In the genomic region with DNA sequence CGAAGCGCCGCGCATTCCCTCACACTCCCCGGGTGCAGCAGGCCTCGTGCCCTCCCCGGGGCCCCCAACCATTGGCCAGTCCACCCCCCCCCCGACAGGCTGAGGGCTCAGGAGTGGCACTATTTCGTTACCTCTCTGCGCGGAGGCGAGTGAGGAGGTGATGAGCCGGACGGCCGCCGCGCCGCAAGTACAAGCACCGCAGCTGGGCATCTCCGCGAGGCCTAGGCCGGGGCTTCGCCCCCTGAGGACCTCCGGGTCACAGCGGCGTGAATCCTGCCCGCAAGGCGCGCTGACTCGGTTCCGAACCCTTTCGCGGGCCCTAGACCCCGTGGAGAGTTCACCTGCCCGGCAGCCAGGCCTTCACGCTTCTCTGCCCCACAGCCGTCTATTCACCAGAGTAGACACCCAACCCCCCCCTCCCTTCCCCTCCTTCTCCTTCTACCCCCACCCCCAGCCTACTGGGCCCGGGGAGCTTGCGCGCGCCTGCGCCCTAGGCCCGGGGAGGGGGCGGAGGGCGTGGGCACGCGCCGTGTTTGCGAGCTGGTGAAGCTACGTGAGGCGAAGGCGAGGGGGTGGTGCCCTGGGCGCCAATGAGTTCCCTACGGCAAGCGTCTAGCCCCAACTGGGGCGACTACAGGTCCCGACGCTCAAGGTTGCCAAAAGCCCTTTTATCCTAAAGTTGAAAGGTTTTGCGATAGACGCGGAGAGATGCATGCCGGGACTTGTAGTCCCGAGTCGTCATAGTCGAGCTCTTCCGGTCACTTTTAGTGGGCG, we compare ENCODE assay signal across 8 cellular contexts. TPM values are rescaled to one million over a fixed set of nuclear protein-coding genes. Genes with fewer than 3 reads are reported as not detected.
DNase-seq lines count a peak whose midpoint lies in the region; ATAC-seq and TF ChIP-seq lines count a peak whose summit lies in the region.

A gene (minus strand): TSS at position 399 of the 774 bp plus-strand sequence. CDS start 189 bp downstream, at position 210.

- no peak for TF ChIP-seq CTCF in epithelial cell of esophagus (IDR thresholded peaks at IDR 0.05; ENCODE audit: insufficient read depth, low read depth, low read length, missing control alignments)

- peaks cover 0 to 2% (median 0%) of the 10 kb centered on the region in 3 donors for H3K9me3 Mint-ChIP-seq in IgD-negative memory B cell

- H3K27me3 Mint-ChIP-seq in IgD-negative memory B cell = no peaks in the 10 kb centered on the region

- no peaks in the 10 kb centered on the region for H3K36me3 Mint-ChIP-seq in IgD-negative memory B cell

- H3K4me1 Mint-ChIP-seq in IgD-negative memory B cell = peaks cover 20 to 25% (median 23%) of the 10 kb centered on the region in 3 donors

- peak within 1 kb of the TSS; percentile 80 to 97 (median 92) for H3K27ac Mint-ChIP-seq in IgD-negative memory B cell

- H3K4me3 Mint-ChIP-seq in IgD-negative memory B cell = peak within 1 kb of the TSS; percentile 91 to 98 (median 96)

- peak; percentile 73 for ATAC-seq in GM21529 (IDR thresholded peaks at IDR 0.05; ENCODE audit: unreplicated experiment)

- H3K4me3 ChIP-seq in epithelial cell of esophagus (ENCODE audit: low read length) = peak within 1 kb of the TSS; percentile 92

- DNase-seq in DMS 273 treated with DMSO at 0.1 percent for 48 hours (lab: John Stamatoyannopoulos, UW) = peak; percentile 62
- DNase-seq in OCI-M1 (lab: John Stamatoyannopoulos, UW) = peak; percentile 97
- DNase-seq in activated T-cell treated with anti-CD3 and anti-CD28 coated beads for 24 hours (ENCODE audit: low read depth) = peak; percentile 81
- DNase-seq in epithelial cell of esophagus (ENCODE audit: low read depth) = peak; percentile 91
- peak; percentile 82 for DNase-seq in middle frontal gyrus (ENCODE audit: extremely low spot score, low spot score)
- peak; percentile 73 to 80 for DNase-seq in stimulated activated CD8-positive, alpha-beta memory T cell treated with anti-CD3 and anti-CD28 coated beads, Interleukin-2, amount 100 ng/mL, for 1 hour (ENCODE audit: low read depth in 2 of 2)

RNA-seq across cellular contexts. Expression of the gene that starts here (rescaled TPM):
- 31.4 TPM for polyA plus RNA-seq in IgD-negative memory B cell

Comparison
In these comparisons a context has a peak if more than half of its experiments do, and no peak if none do; other contexts are left out.
1. Peak in every context shown above with its lines: DNase-seq, ATAC-seq and H3K4me3 ChIP-seq.